ENCODE assay signal across 22 cellular contexts in genomic region chr20:10498196-10498595, GRCh38.
A peak's percentile ranks its signal among the peaks of the same experiment; 100 is the strongest.
DNase-seq lines count a peak whose midpoint lies in the region; TF ChIP-seq lines count a peak whose summit lies in the region.
"Had no signal": no experiment of that assay in that cellular context is flagged by ENCODE, and none has a peak within 500 bp of the region (broad histone marks: within the 10 kb centered on the region; RNA-seq: fewer than 3 reads in every experiment).

No MANE protein-coding gene starts in this region.

- no peaks in the 10 kb centered on the region for H3K36me3 Mint-ChIP-seq in endothelial cell (ENCODE audit: low read depth, unreplicated experiment)
- H3K36me3 Mint-ChIP-seq: CD14-positive monocyte had no signal

- DNase-seq in BE2C (peak; percentile 46), GF-D8 (lab: John Stamatoyannopoulos, UW) (peak; percentile 27), OCI-M1 (lab: John Stamatoyannopoulos, UW) (peak; percentile 70), endothelial cell (ENCODE audit: low spot score) (peak; percentile 14), DMS153 (lab: John Stamatoyannopoulos, UW) (no peak), medulla oblongata (ENCODE audit: extremely low spot score) (no peak), HuH-7 (ENCODE audit: low spot score) (no peak), DMS79 treated with DMSO at 0.1 percent for 48 hours (lab: John Stamatoyannopoulos, UW) (no peak)
- DNase-seq: activated CD8-positive, alpha-beta T cell treated with anti-CD3 and anti-CD28 coated beads for 36 hours; activated naive CD4-positive, alpha-beta T cell; adrenal gland; endodermal cell; GOT3; left colon; NCI-H1417; psoas muscle; stimulated activated CD4-positive, alpha-beta T cell treated with anti-CD3 and anti-CD28 coated beads, Interleukin-2, amount 100 ng/mL, for 48 hours; stimulated activated naive B cell treated with anti-CD40 and anti-IgM and Interleukin-4, amounts not matched to agents 10 μg/mL and 1 μg/mL and 100 μg/mL, for 72 hours; uterus had no signal

- H3K9me3 Mint-ChIP-seq in endothelial cell (ENCODE audit: unreplicated experiment) = no peaks in the 10 kb centered on the region
- H3K9me3 Mint-ChIP-seq: activated CD8-positive, alpha-beta T cell treated with anti-CD3 and anti-CD28 coated beads for 36 hours; CD14-positive monocyte; endodermal cell; stimulated activated naive B cell treated with anti-CD40 and anti-IgM and Interleukin-4, amounts not matched to agents 10 μg/mL and 1 μg/mL and 100 μg/mL, for 72 hours had no signal

- no peak overlapping the region for H3K4me3 Mint-ChIP-seq in endothelial cell (ENCODE audit: unreplicated experiment)
- H3K4me3 Mint-ChIP-seq: activated CD8-positive, alpha-beta T cell treated with anti-CD3 and anti-CD28 coated beads for 36 hours; CD14-positive monocyte; endodermal cell; stimulated activated naive B cell treated with anti-CD40 and anti-IgM and Interleukin-4, amounts not matched to agents 10 μg/mL and 1 μg/mL and 100 μg/mL, for 72 hours had no signal

- H3K27me3 Mint-ChIP-seq in endothelial cell (ENCODE audit: unreplicated experiment) = no peaks in the 10 kb centered on the region
- H3K27me3 Mint-ChIP-seq: activated CD8-positive, alpha-beta T cell treated with anti-CD3 and anti-CD28 coated beads for 36 hours; stimulated activated naive B cell treated with anti-CD40 and anti-IgM and Interleukin-4, amounts not matched to agents 10 μg/mL and 1 μg/mL and 100 μg/mL, for 72 hours had no signal

- H3K4me3 ChIP-seq in BE2C (ENCODE audit: low read depth, low read length) = no peak overlapping the region
- H3K4me3 ChIP-seq: adrenal gland, coronary artery, psoas muscle, smooth muscle cell, uterus had no signal

- H3K27me3 ChIP-seq in BE2C = no peaks in the 10 kb centered on the region
- H3K27me3 ChIP-seq: adrenal gland, uterus had no signal

- no peaks in the 10 kb centered on the region; the same call in none of the 2 replicates for H3K4me1 ChIP-seq in BE2C
- H3K4me1 ChIP-seq: adrenal gland, psoas muscle, uterus had no signal

- no peaks in the 10 kb centered on the region for H3K36me3 ChIP-seq in BE2C
- H3K36me3 ChIP-seq: adrenal gland, uterus had no signal

- H3K27ac Mint-ChIP-seq in endothelial cell (ENCODE audit: unreplicated experiment) = peak overlapping the region; percentile 62
- H3K27ac Mint-ChIP-seq: activated CD8-positive, alpha-beta T cell treated with anti-CD3 and anti-CD28 coated beads for 36 hours; stimulated activated naive B cell treated with anti-CD40 and anti-IgM and Interleukin-4, amounts not matched to agents 10 μg/mL and 1 μg/mL and 100 μg/mL, for 72 hours had no signal

- H3K4me1 Mint-ChIP-seq in endothelial cell (ENCODE audit: unreplicated experiment) = peaks cover 28% of the 10 kb centered on the region

- no peak for TF ChIP-seq CTCF in BE2C (IDR thresholded peaks at IDR 0.05; ENCODE audit: low read depth, low read length)
- no peak for TF ChIP-seq CTCF in endothelial cell (IDR thresholded peaks at IDR 0.05; ENCODE audit: unreplicated experiment)

- no peaks in the 10 kb centered on the region for H3K9me3 ChIP-seq in BE2C
- H3K9me3 ChIP-seq: adrenal gland, psoas muscle, uterus had no signal

Comparison
In these comparisons a context has a peak if more than half of its experiments do, and no peak if none do; other contexts are left out.
1. DNase-seq: peak in BE2C (single experiment), GF-D8 (single experiment), OCI-M1 (single experiment) and endothelial cell (single experiment); none in DMS153 (single experiment), medulla oblongata (single experiment), HuH-7 (single experiment) and DMS79 treated with DMSO at 0.1 percent for 48 hours (single experiment).